ENCODE assay signal across 11 cellular contexts in genomic region chr4:13268713-13269112, GRCh38.
"Had no signal": no experiment of that assay in that cellular context is flagged by ENCODE, and none has a peak within 500 bp of the region (broad histone marks: within the 10 kb centered on the region; RNA-seq: fewer than 3 reads in every experiment).

No MANE protein-coding gene starts in this region.

- ATAC-seq: HCT116, HepG2 had no signal

- FAIRE-seq: H54, HepG2 had no signal

- H3K27ac ChIP-seq: HL-60, KMS-11 had no signal

- H3K4me1 Mint-ChIP-seq: IgD-negative memory B cell had no signal

- H3K4me3 Mint-ChIP-seq: HFFc6, IgD-negative memory B cell had no signal

- H3K4me3 ChIP-seq: HAP-1 had no signal

- H3K4me2 ChIP-seq: KMS-11 had no signal

- H3K9me3 ChIP-seq: HAP-1 had no signal

- H3K36me3 ChIP-seq: HAP-1 had no signal

- H3K27me3 Mint-ChIP-seq: IgD-negative memory B cell had no signal

- H3K9ac ChIP-seq: KMS-11 had no signal

- DNase-seq: GOT3, HFFc6, Karpas-422, KBM-7 had no signal

- H3K27ac Mint-ChIP-seq: HFFc6, IgD-negative memory B cell had no signal
